8 cellular contexts compared by ENCODE assay signal in the genomic region with DNA sequence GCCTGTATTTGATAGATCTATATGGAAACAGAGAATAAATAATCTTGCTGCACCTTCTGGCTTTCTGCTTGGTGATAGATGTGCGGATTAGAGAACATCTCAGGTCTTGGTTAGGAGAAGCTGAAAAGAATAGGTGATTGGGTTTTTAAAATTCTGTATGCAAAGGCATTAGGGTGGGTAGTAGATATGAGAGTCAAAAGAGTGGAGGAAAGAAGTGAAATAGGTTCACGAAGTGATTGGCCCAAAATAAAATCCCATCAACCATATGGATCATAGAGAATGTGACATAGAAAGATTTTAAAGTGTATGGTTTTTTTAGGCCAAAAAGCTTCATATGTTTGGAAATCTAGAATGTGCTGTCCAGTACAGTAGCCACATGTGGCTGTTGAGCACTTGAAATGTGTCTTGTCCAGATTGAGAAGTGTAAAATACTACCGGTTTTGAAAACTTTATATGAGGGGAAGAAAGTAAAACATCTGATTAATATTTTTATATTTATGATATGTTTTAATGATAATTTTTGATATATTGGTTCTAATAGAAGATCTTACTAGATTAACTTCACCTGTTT. TPM values are rescaled to one million over a fixed set of nuclear protein-coding genes. Genes with fewer than 3 reads are reported as not detected.
DNase-seq lines count a peak whose midpoint lies in the region; ATAC-seq, FAIRE-seq and TF ChIP-seq lines count a peak whose summit lies in the region.

No MANE protein-coding gene starts in this region.

- no peaks in the 10 kb centered on the region for H3K36me3 Mint-ChIP-seq in H9 (ENCODE audit: insufficient read depth in 1 of 3, low read depth in 3 of 3)

- H4K5ac ChIP-seq in H9 (ENCODE audit: insufficient read length, low read depth, low read length) = no peak overlapping the region

- H4K91ac ChIP-seq in H9 (ENCODE audit: insufficient read length, low read depth, low read length) = no peak overlapping the region

- H3K23me2 ChIP-seq in H9 (ENCODE audit: insufficient read length, low read depth, low read length, poor library complexity, severe bottlenecking) = peaks cover 14% of the 10 kb centered on the region

- no peak for TF ChIP-seq CTCF in neutrophil (IDR thresholded peaks at IDR 0.05)
- no peak for TF ChIP-seq CTCF in H9 (conservative IDR thresholded peaks at IDR 0.05)

- no peak for ATAC-seq in GM21576 (IDR thresholded peaks at IDR 0.05; ENCODE audit: unreplicated experiment)

- H2BK20ac ChIP-seq in H9 (ENCODE audit: low read depth, low read length, poor library complexity, severe bottlenecking) = no peak overlapping the region

- peak overlapping the region in 1 of 2 experiments; percentile 33; a peak in 1 of 5 replicates for H3K4me3 Mint-ChIP-seq in H9

- H3K9me3 Mint-ChIP-seq in H9 = no peaks in the 10 kb centered on the region

- H3K27me3 ChIP-seq in BLaER1 treated with 17β-estradiol and CSF1 and Interleukin-3, amounts not matched to agents 10 nM and 100 nM = no peaks in the 10 kb centered on the region; a peak in 3 of 22 replicates
- H3K27me3 ChIP-seq in MG63 (no peaks in the 10 kb centered on the region), neutrophil (no peaks in the 10 kb centered on the region), H9 (ENCODE audit: insufficient read depth, low read length) (peaks cover 4% of the 10 kb centered on the region; the same call in 1 of the 2 replicates), small intestine (ENCODE audit: control insufficient read depth in 2 of 2, insufficient read depth in 2 of 2, low read length in 2 of 2) (no peaks in the 10 kb centered on the region)

- no peak overlapping the region for H3K14ac ChIP-seq in H9 (ENCODE audit: insufficient read depth, low read length)

- no peak overlapping the region for H2BK12ac ChIP-seq in H9 (ENCODE audit: insufficient read length, low read depth, low read length)

- H3K36me3 ChIP-seq in BLaER1 treated with 17β-estradiol and CSF1 and Interleukin-3, amounts not matched to agents 10 nM and 100 nM = peaks cover 0 to 19% (median 5%) of the 10 kb centered on the region in 11 experiments; a peak in 4 of 22 replicates
- peaks cover 61% of the 10 kb centered on the region for H3K36me3 ChIP-seq in MG63
- H3K36me3 ChIP-seq in neutrophil = no peaks in the 10 kb centered on the region
- no peaks in the 10 kb centered on the region for H3K36me3 ChIP-seq in small intestine (ENCODE audit: control insufficient read depth in 2 of 2, insufficient read depth in 2 of 2, low read length in 2 of 2)

- H4K20me1 ChIP-seq in BLaER1 treated with 17β-estradiol and CSF1 and Interleukin-3, amounts not matched to agents 10 nM and 100 nM = peaks cover 12 to 70% (median 43%) of the 10 kb centered on the region in 11 experiments; a peak in 19 of 22 replicates
- no peaks in the 10 kb centered on the region for H4K20me1 ChIP-seq in H9 (ENCODE audit: control insufficient read depth, insufficient read depth, insufficient read length)

- H3K27ac Mint-ChIP-seq in H9 = no peak overlapping the region

- H2BK120ac ChIP-seq in H9 (ENCODE audit: low read depth, low read length, poor library complexity, severe bottlenecking) = no peak overlapping the region

- H2AFZ ChIP-seq in H9 (ENCODE audit: low read length) = no peak overlapping the region

- H3K27ac ChIP-seq in BLaER1 treated with 17β-estradiol and CSF1 and Interleukin-3, amounts not matched to agents 10 nM and 100 nM = peak overlapping the region in 10 of 11 experiments; percentile 11 to 99 (median 96); a peak in 14 of 22 replicates
- H3K27ac ChIP-seq in neutrophil (peak overlapping the region; percentile 97), H9 (ENCODE audit: insufficient read length, low read depth, low read length) (no peak overlapping the region), small intestine (ENCODE audit: low read depth in 1 of 2, low read length in 1 of 2) (peak overlapping the region in 1 of 2 donors; percentile 62)

- H3K56ac ChIP-seq in H9 (ENCODE audit: insufficient read length, low read depth, low read length) = no peak overlapping the region

- H3K27me3 Mint-ChIP-seq in H9 (ENCODE audit: low read depth) = peaks cover 19% of the 10 kb centered on the region

- peak overlapping the region; percentile 81 to 97 (median 94) for H3K4me3 ChIP-seq in BLaER1 treated with 17β-estradiol and CSF1 and Interleukin-3, amounts not matched to agents 10 nM and 100 nM
- H3K4me3 ChIP-seq in MG63 = peak overlapping the region; percentile 75
- peak overlapping the region; percentile 86 to 88 for H3K4me3 ChIP-seq in neutrophil (ENCODE audit: low read depth in 1 of 2, low read length in 1 of 2)
- H3K4me3 ChIP-seq in small intestine (ENCODE audit: low read depth in 1 of 2, low read length in 2 of 2) = peak overlapping the region in 1 of 2 donors; percentile 97

- H3K79me2 ChIP-seq in H9 (ENCODE audit: insufficient read depth, low read length) = peaks cover 8% of the 10 kb centered on the region; the same call in 1 of the 2 replicates

- no peaks in the 10 kb centered on the region; a peak in 4 of 22 replicates for H3K9me3 ChIP-seq in BLaER1 treated with 17β-estradiol and CSF1 and Interleukin-3, amounts not matched to agents 10 nM and 100 nM (replicated peaks in 1 of 11)
- H3K9me3 ChIP-seq in MG63 (no peaks in the 10 kb centered on the region), neutrophil (no peaks in the 10 kb centered on the region), H9 (ENCODE audit: control insufficient read depth, low read depth, low read length) (no peaks in the 10 kb centered on the region), small intestine (ENCODE audit: control insufficient read depth, low read depth) (no peaks in the 10 kb centered on the region)

- no peak for DNase-seq in MG63
- DNase-seq in dermis blood vessel endothelial cell = peak; percentile 39
- DNase-seq in retina = no peak
- no peak for DNase-seq in H9
- no peak for DNase-seq in small intestine

- no peak overlapping the region for H2AK5ac ChIP-seq in H9 (ENCODE audit: insufficient read length, low read length)

- H4K8ac ChIP-seq in H9 (replicated peaks; ENCODE audit: insufficient read length, low read depth, low read length) = no peak overlapping the region

- H3K4me2 ChIP-seq in BLaER1 treated with 17β-estradiol and CSF1 and Interleukin-3, amounts not matched to agents 10 nM and 100 nM = peak overlapping the region; percentile 73 to 94 (median 86)
- no peak overlapping the region for H3K4me2 ChIP-seq in H9 (ENCODE audit: insufficient read depth, insufficient read length, low read length)

- no peak overlapping the region for H2BK15ac ChIP-seq in H9 (ENCODE audit: low read depth, low read length)

- no CpG with 5 or more reads among the region's 3 CpGs for WGBS in H9 (ENCODE audit: extremely low coverage, insufficient read length, low lambda C conversion rate)
- WGBS in small intestine, 3 donors = 18 to 31% (median 21%) methylated on average over 3 of the region's 3 CpGs

- H3K4me1 Mint-ChIP-seq in H9 = peaks cover 19 to 41% of the 10 kb centered on the region in 2 experiments

- H3K4me1 ChIP-seq in BLaER1 treated with 17β-estradiol and CSF1 and Interleukin-3, amounts not matched to agents 10 nM and 100 nM = peaks cover 24 to 58% (median 40%) of the 10 kb centered on the region in 10 experiments
- H3K4me1 ChIP-seq in neutrophil (ENCODE audit: control insufficient read depth in 1 of 2, insufficient read depth in 1 of 2, low read depth in 1 of 2, low read length in 1 of 2) (peaks cover 59 to 78% of the 10 kb centered on the region in 2 experiments), H9 (ENCODE audit: insufficient read depth, low read length) (no peaks in the 10 kb centered on the region; the same call in 1 of the 2 replicates), small intestine (ENCODE audit: control insufficient read depth in 2 of 2, insufficient read depth in 1 of 2, low read depth in 1 of 2, low read length in 1 of 2) (peaks cover 7 to 23% of the 10 kb centered on the region in 2 donors)

- no peak overlapping the region for H3K4ac ChIP-seq in H9 (ENCODE audit: low read depth, low read length)

- no peak overlapping the region for H3K23ac ChIP-seq in H9 (ENCODE audit: insufficient read length, low read depth, low read length)

- H3T11ph ChIP-seq in H9 (ENCODE audit: low read length) = no peak overlapping the region

- FAIRE-seq in small intestine (lab: Jason Lieb, UNC) = no peak

- peak overlapping the region; percentile 92 to 98 (median 96); a peak in 21 of 22 replicates for H3K9ac ChIP-seq in BLaER1 treated with 17β-estradiol and CSF1 and Interleukin-3, amounts not matched to agents 10 nM and 100 nM
- no peak overlapping the region for H3K9ac ChIP-seq in H9 (ENCODE audit: extremely low read depth, insufficient read length, low read length)

- no peak overlapping the region for H2BK5ac ChIP-seq in H9 (ENCODE audit: insufficient read length, low read length)

- no peak overlapping the region for H3K18ac ChIP-seq in H9 (ENCODE audit: insufficient read length, low read depth, low read length)

- H3K79me1 ChIP-seq in H9 (ENCODE audit: insufficient read depth, low read depth, low read length, poor library complexity, severe bottlenecking) = no peaks in the 10 kb centered on the region

RNA-seq across cellular contexts. Expression of a gene that starts 2.8 kb away (rescaled TPM):
- 171 and 176 TPM in 2 replicates for total RNA-seq in MG63 (2014; rRNA removed; shearing (Covaris generic); ENCODE audit: low replicate concordance)
- 389 and 524 TPM in 2 replicates for total RNA-seq in dermis blood vessel endothelial cell
- total RNA-seq in H9 (2021) = 14.9 and 15.2 TPM in 2 replicates
- 10 to 100 TPM; 39.6 to 41.2 (median 40.0) TPM for polyA plus RNA-seq in small intestine

Comparison
In these comparisons a context has a peak if more than half of its experiments do, and no peak if none do; other contexts are left out.
1. RNA of a gene that starts 2.8 kb away (total RNA-seq): 389 to 524 TPM in dermis blood vessel endothelial cell and 171 to 176 TPM in MG63; 14.9 to 15.2 TPM in H9; every median in the first group is over 10 times any median in the second.